ENCODE assay signal across 17 cellular contexts in the genomic region with DNA sequence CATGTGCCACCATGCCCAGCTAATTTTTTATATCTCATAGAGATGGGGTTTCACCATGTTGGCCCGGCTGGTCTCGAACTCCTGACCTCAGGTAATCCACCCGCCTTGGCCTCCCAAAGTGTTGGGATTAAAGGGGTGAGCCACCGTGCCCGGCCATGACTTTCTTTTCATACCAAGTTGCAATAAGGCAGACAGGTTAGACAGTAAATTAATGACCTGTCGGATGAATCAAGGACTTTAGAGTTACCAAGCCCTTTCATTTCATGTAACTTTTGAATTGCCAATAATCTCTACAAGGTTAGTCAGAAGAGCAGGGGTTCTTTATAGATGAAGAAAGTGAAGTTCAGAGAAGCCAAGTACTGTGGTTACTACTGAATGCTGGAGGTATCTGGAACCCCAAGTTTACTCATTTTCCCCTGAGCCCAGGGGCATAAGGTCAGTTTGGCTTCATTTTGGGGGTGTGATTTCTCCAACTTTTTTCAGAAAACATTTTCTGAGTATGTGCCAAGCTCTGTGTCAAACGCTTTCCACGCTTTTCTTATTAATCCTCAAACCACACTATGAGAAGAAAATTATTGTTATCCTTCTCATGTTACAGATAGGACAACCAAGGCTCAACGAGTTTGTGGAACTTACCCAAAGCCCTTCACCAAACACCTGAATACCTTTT. TPM values are rescaled to one million over a fixed set of nuclear protein-coding genes. Genes with fewer than 3 reads are reported as not detected.
DNase-seq lines count a peak whose midpoint lies in the region; ATAC-seq and TF ChIP-seq lines count a peak whose summit lies in the region.
"Had no signal": no experiment of that assay in that cellular context is flagged by ENCODE, and none has a peak within 500 bp of the region (broad histone marks: within the 10 kb centered on the region; RNA-seq: fewer than 3 reads in every experiment).

No MANE protein-coding gene starts in this region.

- no TSS peak for BruUV-seq in A673 (replicated peaks; lab: Mats Ljungman, UMichigan)

- intact Hi-C loops in A673 (cut with micrococcal nuclease; ENCODE audit: unreplicated experiment): no loop called here

- H3K9ac ChIP-seq in mesenchymal stem cell (ENCODE audit: low read length) (peak overlapping the region; percentile 94), subcutaneous abdominal adipose tissue (ENCODE audit: low read length in 5 of 5) (peak overlapping the region; percentile 7 to 73 (median 54))

- TF ChIP-seq CTCF in HFF-Myc (IDR thresholded peaks at IDR 0.05; ENCODE audit: low read depth, low read length, missing control alignments): no peak
- no peak for TF ChIP-seq CTCF in cardiac fibroblast (IDR thresholded peaks at IDR 0.05; ENCODE audit: low read depth, low read length)
- no peak for TF ChIP-seq CTCF in A673 (conservative IDR thresholded peaks at IDR 0.05; ENCODE audit: low read depth, low read length)

- no peak overlapping the region for H3K23ac ChIP-seq in mesenchymal stem cell (ENCODE audit: low read length in 2 of 2)

- peak overlapping the region; percentile 36 for H3K4me3 ChIP-seq in HFF-Myc (replicated peaks; ENCODE audit: low read depth, low read length)
- H3K4me3 ChIP-seq in cardiac fibroblast (replicated peaks in 1 of 2; ENCODE audit: low read depth in 2 of 2, low read length in 2 of 2): peak overlapping the region; percentile 6 to 38
- peak overlapping the region in 1 of 2 experiments; percentile 77 for H3K4me3 ChIP-seq in mesenchymal stem cell (ENCODE audit: insufficient read depth in 1 of 2, low read depth in 1 of 2, low read length in 2 of 2)
- peak overlapping the region; percentile 17 to 64 (median 32) for H3K4me3 ChIP-seq in subcutaneous abdominal adipose tissue (ENCODE audit: low read depth in 1 of 5, low read length in 5 of 5)
- H3K4me3 ChIP-seq in A673 (ENCODE audit: low read depth, low read length, poor library complexity, severe bottlenecking): no peak overlapping the region

- no peak overlapping the region for H2BK12ac ChIP-seq in mesenchymal stem cell (ENCODE audit: low read length in 2 of 2)

- DNase-seq in HFF-Myc (ENCODE audit: extremely low read depth, low read depth) (no peak), cardiac fibroblast (ENCODE audit: low read depth in 2 of 2) (no peak), mesenchymal stem cell (no peak), A673 (ENCODE audit: low spot score) (no peak), Ammon's horn (ENCODE audit: low spot score) (no peak), KG1 (lab: John Stamatoyannopoulos, UW) (no peak)
- DNase-seq: activated CD4-positive, alpha-beta T cell treated with anti-CD3 and anti-CD28 coated beads, Interleukin-2, amount 50 U/mL, for 4 hours; CD8-positive, alpha-beta T cell; endodermal cell; hippocampal formation; Kasumi-1; NCI-H1694 treated with DMSO at 0.1 percent for 48 hours; NCI-H526 treated with DMSO at 0.1 percent for 48 hours; stimulated activated CD4-positive, alpha-beta T cell treated with anti-CD3 and anti-CD28 coated beads, Interleukin-1b, Interleukin-23, amount 100 ng/mL, for 48 hours; T-helper 9 cell had no signal

- WGBS in mesenchymal stem cell: 99% methylated on average over 8 of the region's 9 CpGs

- H3K4ac ChIP-seq in mesenchymal stem cell (ENCODE audit: low read depth in 1 of 2, low read length in 2 of 2): no peak overlapping the region

- peaks cover 2% of the 10 kb centered on the region for H3K79me1 ChIP-seq in mesenchymal stem cell (replicated peaks; ENCODE audit: low read length, poor library complexity, severe bottlenecking)

- H2BK5ac ChIP-seq in mesenchymal stem cell (ENCODE audit: low read depth, low read length, poor library complexity, severe bottlenecking): no peak overlapping the region

- no peak for ATAC-seq in HG03342 (IDR thresholded peaks at IDR 0.05; ENCODE audit: unreplicated experiment)
- ATAC-seq: CD8-positive, alpha-beta T cell had no signal

- H2BK120ac ChIP-seq in mesenchymal stem cell (ENCODE audit: low read depth, low read length): no peak overlapping the region

- POLR2A ChIA-PET in A673 (lab: Charles Lee; ENCODE audit: low non-redundant PET): no interaction called here

- H2AFZ ChIP-seq in mesenchymal stem cell (ENCODE audit: low read depth, low read length): no peak overlapping the region

- H4K91ac ChIP-seq in mesenchymal stem cell (ENCODE audit: low read length): no peak overlapping the region

- H3K36me3 ChIP-seq in mesenchymal stem cell (ENCODE audit: control insufficient read depth in 1 of 2, insufficient read depth in 2 of 2, low read depth in 1 of 2, low read length in 2 of 2) (peaks cover 0 to 5% of the 10 kb centered on the region in 2 experiments), subcutaneous abdominal adipose tissue (ENCODE audit: control insufficient read depth in 5 of 5, insufficient read depth in 5 of 5, low read length in 5 of 5) (no peaks in the 10 kb centered on the region), A673 (ENCODE audit: insufficient read depth, low read length, poor library complexity, severe bottlenecking) (no peaks in the 10 kb centered on the region)

- peaks cover 19% of the 10 kb centered on the region for H3K4me1 ChIP-seq in mesenchymal stem cell (ENCODE audit: control insufficient read depth, insufficient read depth, low read depth, low read length)
- peaks cover 15 to 70% (median 67%) of the 10 kb centered on the region in 5 donors for H3K4me1 ChIP-seq in subcutaneous abdominal adipose tissue (ENCODE audit: control insufficient read depth in 5 of 5, insufficient read depth in 5 of 5, low read length in 5 of 5)
- no peaks in the 10 kb centered on the region for H3K4me1 ChIP-seq in A673 (ENCODE audit: insufficient read depth, low read length, poor library complexity, severe bottlenecking)

- H2AK5ac ChIP-seq in mesenchymal stem cell (ENCODE audit: low read length, severe bottlenecking): no peak overlapping the region

- CTCF ChIA-PET in A673 (lab: Charles Lee): no interaction called here

- H4K8ac ChIP-seq in mesenchymal stem cell (ENCODE audit: low read length): peak overlapping the region; percentile 19

- H3K18ac ChIP-seq in mesenchymal stem cell (ENCODE audit: low read depth in 1 of 2, low read length in 2 of 2): no peak overlapping the region

- no peak overlapping the region for H3K4me2 ChIP-seq in mesenchymal stem cell (ENCODE audit: low read length, poor library complexity, severe bottlenecking)

- H3K27me3 ChIP-seq in mesenchymal stem cell (ENCODE audit: control insufficient read depth in 1 of 2, insufficient read depth in 1 of 2, low read length in 2 of 2) (no peaks in the 10 kb centered on the region), subcutaneous abdominal adipose tissue (ENCODE audit: control insufficient read depth in 5 of 5, insufficient read depth in 4 of 5, low read length in 5 of 5) (no peaks in the 10 kb centered on the region), A673 (replicated peaks; ENCODE audit: insufficient read depth, low read depth, low read length, poor library complexity) (peaks cover 7% of the 10 kb centered on the region)

- H3K9me3 ChIP-seq in mesenchymal stem cell (ENCODE audit: control insufficient read depth, low read length) (no peaks in the 10 kb centered on the region), subcutaneous abdominal adipose tissue (ENCODE audit: control insufficient read depth in 5 of 5, low read length in 5 of 5) (no peaks in the 10 kb centered on the region), A673 (ENCODE audit: low read depth, low read length, poor library complexity, severe bottlenecking) (no peaks in the 10 kb centered on the region)

- H3K14ac ChIP-seq in mesenchymal stem cell (ENCODE audit: low read length in 2 of 2): no peak overlapping the region

- H3K27ac ChIP-seq in mesenchymal stem cell (ENCODE audit: low read length, poor library complexity, severe bottlenecking) (no peak overlapping the region), subcutaneous abdominal adipose tissue (ENCODE audit: low read depth, low read length) (peak overlapping the region; percentile 98), A673 (ENCODE audit: low read depth, low read length, poor library complexity, severe bottlenecking) (no peak overlapping the region)

- peak overlapping the region; percentile 82 for H2BK15ac ChIP-seq in mesenchymal stem cell (ENCODE audit: low read depth, poor library complexity, severe bottlenecking)

RNA-seq across cellular contexts. Expression of a gene that starts 11.9 kb away (rescaled TPM):
- 17.0 TPM for polyA plus RNA-seq in mesenchymal stem cell (2013, experiment 1 of 2)
- polyA plus RNA-seq in mesenchymal stem cell (2013, experiment 2 of 2): 16.9 TPM
- 0.04 TPM in 1 of 2 replicates, not detected in the other for total RNA-seq in A673 (2021)
- total RNA-seq: CD8-positive, alpha-beta T cell had no signal
